ENCODE assay signal across 1 cellular context in genomic region chr4:77773101-77773500, GRCh38.
TF ChIP-seq lines count a peak whose summit lies in the region.

No MANE protein-coding gene starts in this region.

TF ChIP-seq in GM23338, 12 proteins besides CTCF, POLR2A, EP300 and RAD21 (continued from another document):
- TF ChIP-seq ZNF462 (CRISPR knock-in tag; IDR thresholded peaks at IDR 0.05) (no peak), REST (IDR thresholded peaks at IDR 0.05; ENCODE audit: unreplicated experiment) (no peak), ETS1 (IDR thresholded peaks at IDR 0.05) (no peak), EZH2phosphoT487 (IDR thresholded peaks at IDR 0.05; ENCODE audit: unreplicated experiment) (no peak), ZNF114 (CRISPR knock-in tag; IDR thresholded peaks at IDR 0.05) (no peak), JUNB (IDR thresholded peaks at IDR 0.05; ENCODE audit: unreplicated experiment) (no peak), EZH2 (IDR thresholded peaks at IDR 0.05; ENCODE audit: low read depth, unreplicated experiment) (no peak), CREB1 (CRISPR knock-in tag; IDR thresholded peaks at IDR 0.05; ENCODE audit: low read depth) (no peak), NANOG (IDR thresholded peaks at IDR 0.05; ENCODE audit: borderline replicate concordance) (no peak), STAT1 (IDR thresholded peaks at IDR 0.05; ENCODE audit: unreplicated experiment) (no peak)
